ENCODE assay signal across 23 cellular contexts in genomic region chr1:226417350-226417749, GRCh38. TPM values are rescaled to one million over a fixed set of nuclear protein-coding genes. Genes with fewer than 3 reads are reported as not detected.
A peak's percentile ranks its signal among the peaks of the same experiment; 100 is the strongest.
DNase-seq lines count a peak whose midpoint lies in the region; ATAC-seq lines count a peak whose summit lies in the region.
"Had no signal": no experiment of that assay in that cellular context is flagged by ENCODE, and none has a peak within 500 bp of the region (broad histone marks: within the 10 kb centered on the region; RNA-seq: fewer than 3 reads in every experiment).

No MANE protein-coding gene starts in this region.

- H3K4me1 ChIP-seq in CD8-positive, alpha-beta memory T cell (ENCODE audit: insufficient read depth, low read length), result no peaks in the 10 kb centered on the region
- H3K4me1 ChIP-seq: A549, BE2C had no signal

- ATAC-seq in effector memory CD8-positive, alpha-beta T cell (replicated peaks), result no peak
- ATAC-seq in HG03457 (IDR thresholded peaks at IDR 0.05; ENCODE audit: unreplicated experiment), result no peak
- ATAC-seq: A549, GM12878, HCT116 had no signal

- H3K4me3 Mint-ChIP-seq in CD8-positive, alpha-beta memory T cell, result no peak overlapping the region
- H3K4me3 Mint-ChIP-seq in effector memory CD8-positive, alpha-beta T cell, result peak overlapping the region in 1 of 2 donors; percentile 14
- H3K4me3 Mint-ChIP-seq: CD4-positive, CD25-positive, alpha-beta regulatory T cell; CD8-positive, alpha-beta T cell; GM23338; H9 had no signal

- POLR2A ChIA-PET in CD8-positive, alpha-beta memory T cell (lab: Charles Lee), result no interaction called here

- no peaks in the 10 kb centered on the region for H3K9me3 ChIP-seq in CD8-positive, alpha-beta memory T cell (ENCODE audit: low read length)
- H3K9me3 ChIP-seq: A549, BE2C had no signal

- no peaks in the 10 kb centered on the region for H3K36me3 Mint-ChIP-seq in CD8-positive, alpha-beta memory T cell
- peaks cover 4% of the 10 kb centered on the region for H3K36me3 Mint-ChIP-seq in effector memory CD8-positive, alpha-beta T cell (ENCODE audit: insufficient read depth)
- H3K36me3 Mint-ChIP-seq: CD4-positive, CD25-positive, alpha-beta regulatory T cell; CD8-positive, alpha-beta T cell had no signal

- no peaks in the 10 kb centered on the region for H3K27me3 Mint-ChIP-seq in CD8-positive, alpha-beta memory T cell
- no peaks in the 10 kb centered on the region for H3K27me3 Mint-ChIP-seq in effector memory CD8-positive, alpha-beta T cell

- H3K9me3 Mint-ChIP-seq in CD8-positive, alpha-beta memory T cell, result no peaks in the 10 kb centered on the region
- no peaks in the 10 kb centered on the region for H3K9me3 Mint-ChIP-seq in effector memory CD8-positive, alpha-beta T cell
- H3K9me3 Mint-ChIP-seq: CD4-positive, CD25-positive, alpha-beta regulatory T cell; CD8-positive, alpha-beta T cell; GM23338; H9 had no signal

- H3K4me1 Mint-ChIP-seq in CD8-positive, alpha-beta memory T cell, result peaks cover 10 to 12% (median 11%) of the 10 kb centered on the region in 3 donors
- H3K4me1 Mint-ChIP-seq in effector memory CD8-positive, alpha-beta T cell (ENCODE audit: low read depth in 2 of 2), result peaks cover 7 to 14% of the 10 kb centered on the region in 2 donors

- no peak overlapping the region for H3K4me3 ChIP-seq in CD8-positive, alpha-beta memory T cell (ENCODE audit: low read length)
- H3K4me3 ChIP-seq: A549, GM12878, GM23338 had no signal

- peak; percentile 19 for DNase-seq in activated CD8-positive, alpha-beta memory T cell treated with anti-CD3 and anti-CD28 coated beads for 24 hours
- no peak for DNase-seq in activated CD8-positive, alpha-beta memory T cell treated with anti-CD3 and anti-CD28 coated beads, Interleukin-2, amount 50 U/mL, for 4 hours
- DNase-seq in CD8-positive, alpha-beta memory T cell, result no peak
- DNase-seq in effector memory CD8-positive, alpha-beta T cell, result no peak
- no peak for DNase-seq in NCI-H510A (lab: John Stamatoyannopoulos, UW)
- no peak for DNase-seq in activated effector memory CD4-positive, alpha-beta T cell treated with anti-CD3 and anti-CD28 coated beads, Interleukin-2, amount 50 U/mL, for 16 hours
- DNase-seq: ACHN; AML-193; BE2C; CD4-positive, CD25-positive, alpha-beta regulatory T cell; CD8-positive, alpha-beta T cell; DMS 273 treated with DMSO at 0.1 percent for 48 hours; DMS79; EL; GDM1 had no signal

- peak overlapping the region in 5 of 8 donors; percentile 57 to 90 (median 75) for H3K27ac Mint-ChIP-seq in CD8-positive, alpha-beta memory T cell
- peak overlapping the region; percentile 39 to 72 for H3K27ac Mint-ChIP-seq in effector memory CD8-positive, alpha-beta T cell
- H3K27ac Mint-ChIP-seq: CD4-positive, CD25-positive, alpha-beta regulatory T cell; CD8-positive, alpha-beta T cell; GM23338; H9 had no signal

- CTCF ChIA-PET in CD8-positive, alpha-beta memory T cell (lab: Charles Lee), result interaction anchor here (1.2 to 1.9 kb wide), 2 partner anchors 9 to 27 kb away, joined by 3 to 11 read pairs; partner anchors contain the start of gene PARP1

- no peaks in the 10 kb centered on the region for H3K36me3 ChIP-seq in CD8-positive, alpha-beta memory T cell (ENCODE audit: insufficient read depth, low read length)
- H3K36me3 ChIP-seq: BE2C had no signal

- H3K27ac ChIP-seq in CD8-positive, alpha-beta memory T cell (ENCODE audit: low read depth, low read length), result no peak overlapping the region
- H3K27ac ChIP-seq: 22Rv1, A549, C4-2B had no signal

- no peaks in the 10 kb centered on the region for H3K27me3 ChIP-seq in CD8-positive, alpha-beta memory T cell (ENCODE audit: insufficient read depth, low read length, poor library complexity, severe bottlenecking)
- H3K27me3 ChIP-seq: BE2C had no signal

RNA-seq across cellular contexts. Expression of gene PARP1, which starts 9.5 kb away (rescaled TPM):
- total RNA-seq in CD8-positive, alpha-beta memory T cell, result 100 to 1,000 TPM; 224 to 234 TPM
- 137 TPM for polyA plus RNA-seq in CD8-positive, alpha-beta memory T cell
